Comparison of ENCODE assay signal across 28 cellular contexts in genomic region chr20:54474046-54474445, GRCh38.
"Had no signal": no experiment of that assay in that cellular context is flagged by ENCODE, and none has a peak within 500 bp of the region (broad histone marks: within the 10 kb centered on the region; RNA-seq: fewer than 3 reads in every experiment).

No MANE protein-coding gene starts in this region.

- DNase-seq: activated CD4-positive, alpha-beta T cell treated with anti-CD3 and anti-CD28 coated beads for 48 hours; activated CD4-positive, alpha-beta T cell treated with anti-CD3 and anti-CD28 coated beads, Interleukin-2, amount 50 U/mL, for 48 hours; activated CD4-positive, CD25-positive, alpha-beta regulatory T cell; activated CD8-positive, alpha-beta memory T cell treated with anti-CD3 and anti-CD28 coated beads, Interleukin-2, amount 50 U/mL, for 4 hours; activated T-cell treated with anti-CD3 and anti-CD28 coated beads, Interleukin-2, amount 50 U/mL, for 24 hours; brain microvascular endothelial cell; dorsolateral prefrontal cortex; effector memory CD4-positive, alpha-beta T cell; erythroblast; gastrocnemius medialis; left cardiac atrium; left ventricle myocardium superior; nephron progenitor cell; ovary; stimulated activated CD4-positive, alpha-beta T cell treated with anti-CD3 and anti-CD28 coated beads, Interleukin-12 subunit alpha, Interleukin-12 subunit beta, amount 100 ng/mL, for 4 hours; stimulated activated CD4-positive, alpha-beta T cell treated with anti-CD3 and anti-CD28 coated beads, Interleukin-4, amount 100 ng/mL, for 1 hour; substantia nigra; T-cell; tibial artery; upper lobe of right lung had no signal

- H3K36me3 ChIP-seq: ascending aorta, brain microvascular endothelial cell, gastrocnemius medialis, ovary, tibial artery, upper lobe of right lung had no signal

- H3K4me3 ChIP-seq: ascending aorta, coronary artery, hepatocyte, ovary, skin epidermis, tibial artery, upper lobe of right lung had no signal

- H3K9me3 ChIP-seq: ascending aorta, gastrocnemius medialis, ovary, tibial artery, upper lobe of right lung had no signal

- ATAC-seq: gastrocnemius medialis, left ventricle myocardium superior, T-cell had no signal

- H3K4me3 Mint-ChIP-seq: activated T-cell treated with anti-CD3 and anti-CD28 coated beads, Interleukin-2, amount 50 U/mL, for 24 hours; T-cell had no signal

- H3K9me3 Mint-ChIP-seq: activated T-cell treated with anti-CD3 and anti-CD28 coated beads, Interleukin-2, amount 50 U/mL, for 24 hours; activated T-helper 2 cell treated with anti-CD3 and anti-CD28 coated beads, Interferon-gamma antibody, Interleukin-2, Interleukin-4, amounts not matched to agents 10 μg/mL and 5 μg/mL and 100 μg/mL, durations not matched to agents 14 hours and 24 hours and 36 hours; nephron progenitor cell had no signal

- H3K27ac ChIP-seq: brain microvascular endothelial cell, hepatocyte, ovary, skin epidermis, tibial artery, upper lobe of right lung had no signal

- H3K27me3 ChIP-seq: ascending aorta, gastrocnemius medialis, ovary had no signal

- H3K27ac Mint-ChIP-seq: activated naive CD8-positive, alpha-beta T cell; activated T-cell treated with anti-CD3 and anti-CD28 coated beads, Interleukin-2, amount 50 U/mL, for 24 hours; activated T-helper 2 cell treated with anti-CD3 and anti-CD28 coated beads, Interferon-gamma antibody, Interleukin-2, Interleukin-4, amounts not matched to agents 10 μg/mL and 5 μg/mL and 100 μg/mL, durations not matched to agents 14 hours and 24 hours and 36 hours; nephron progenitor cell; progenitor cell of endocrine pancreas; stimulated activated naive CD8-positive, alpha-beta T cell treated with anti-CD3 and anti-CD28 coated beads, Interleukin-15, Interleukin-2, amounts not matched to agents 100 ng/mL and 50 ng/mL, for 24 hours; T-cell had no signal
